In genomic region chr1:45583264-45583665, GRCh38 we compare ENCODE assay signal across 8 cellular contexts. TPM values are rescaled to one million over a fixed set of nuclear protein-coding genes. Genes with fewer than 3 reads are reported as not detected.
DNase-seq lines count a peak whose midpoint lies in the region; ATAC-seq and TF ChIP-seq lines count a peak whose summit lies in the region.

No MANE protein-coding gene starts in this region.

- H3K4me3 ChIP-seq in GM12864 (ENCODE audit: low read depth, low read length) (peak overlapping the region; percentile 84), upper lobe of right lung (peak overlapping the region; percentile 100)

- H3K27me3 ChIP-seq in upper lobe of right lung = no peaks in the 10 kb centered on the region

- intact Hi-C loops in left cardiac atrium (cut with DNase I) (no loop called here), posterior cingulate gyrus (cut with DNase I) (no loop called here), upper lobe of right lung (cut with DNase I) (no loop called here)

- peaks cover 25% of the 10 kb centered on the region for H3K4me1 ChIP-seq in upper lobe of right lung

- DNase-seq in GM12864 (ENCODE audit: low read depth) (peak; percentile 97), NCI-H1417 (lab: John Stamatoyannopoulos, UW) (peak; percentile 92 to 97 (median 95)), SW480 (ENCODE audit: low spot score) (peak; percentile 97), amniotic stem cell (lab: John Stamatoyannopoulos, UW) (peak; percentile 96), left cardiac atrium (peak; percentile 96), posterior cingulate gyrus (peak; percentile 92 to 99 (median 94)), upper lobe of right lung (peak; percentile 97)

- no peaks in the 10 kb centered on the region for H3K9me3 ChIP-seq in upper lobe of right lung

- ATAC-seq in HG02763 (IDR thresholded peaks at IDR 0.05; ENCODE audit: unreplicated experiment) (peak; percentile 74), left cardiac atrium (peak; percentile 93), upper lobe of right lung (peak; percentile 93)

- H3K36me3 ChIP-seq in upper lobe of right lung = no peaks in the 10 kb centered on the region

- peak overlapping the region; percentile 93 for H3K27ac ChIP-seq in upper lobe of right lung

- TF ChIP-seq CTCF in GM12864 (IDR thresholded peaks at IDR 0.05; ENCODE audit: low read depth, low read length, missing control alignments) (no peak), upper lobe of right lung (IDR thresholded peaks at IDR 0.05) (no peak)

RNA-seq across cellular contexts. Expression of gene NASP, which starts 0.6 kb away (rescaled TPM):
- total RNA-seq in left cardiac atrium (10 to 100 TPM; 38.2 to 56.4 TPM), upper lobe of right lung (49.8 TPM)

RNA-seq across cellular contexts. Expression of gene AKR1A1, which starts 32.6 kb away (rescaled TPM):
- total RNA-seq in left cardiac atrium (100 to 1,000 TPM in 1 of 2 donors, 10 to 100 TPM in 1; 96.8 to 103 TPM), upper lobe of right lung (167 TPM)

RNA-seq across cellular contexts. Expression of gene CCDC17, which starts 40.6 kb away (rescaled TPM):
- total RNA-seq in left cardiac atrium (1 to 10 TPM in 1 of 2 donors, under 1 TPM in 1; 0.44 to 1.2 TPM), upper lobe of right lung (5.0 TPM)

Comparison
In these comparisons a context has a peak if more than half of its experiments do, and no peak if none do; other contexts are left out.
1. Peak in every context shown above with its lines: DNase-seq, ATAC-seq, H3K4me3 ChIP-seq and H3K27ac ChIP-seq.